Comparison of ENCODE assay signal across 8 cellular contexts in the genomic region with DNA sequence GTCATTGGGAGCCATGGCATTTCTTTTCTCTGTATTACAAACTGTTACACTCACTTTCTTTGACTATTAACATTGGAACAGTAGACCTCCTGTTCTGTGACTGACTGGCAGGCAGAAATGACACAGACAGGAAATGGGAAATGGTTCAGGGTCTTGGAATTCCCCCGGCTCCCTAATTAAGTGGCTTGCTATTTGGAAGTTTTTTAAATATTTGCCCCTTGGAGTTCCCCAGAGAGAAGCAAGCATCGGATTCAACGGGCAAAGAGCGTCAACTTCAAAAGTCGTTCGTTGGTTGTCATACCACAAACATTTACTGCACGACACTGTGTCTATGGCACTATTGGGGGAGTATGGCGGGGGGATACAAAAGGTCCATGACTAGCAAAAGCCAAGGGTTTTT. TPM values are rescaled to one million over a fixed set of nuclear protein-coding genes. Genes with fewer than 3 reads are reported as not detected.
DNase-seq lines count a peak whose midpoint lies in the region; ATAC-seq and TF ChIP-seq lines count a peak whose summit lies in the region.

No MANE protein-coding gene starts in this region.

- ATAC-seq in Right ventricle myocardium inferior (no peak), T-helper 17 cell (no peak), HG03521 (IDR thresholded peaks at IDR 0.05; ENCODE audit: unreplicated experiment) (no peak)

- H3K27ac ChIP-seq in left ventricle myocardium inferior (replicated peaks) (peak overlapping the region; percentile 97), esophagus muscularis mucosa (replicated peaks in 1 of 4) (peak overlapping the region; percentile 96 to 98 (median 98)), prostate gland (peak overlapping the region; percentile 98 to 100)

- TF ChIP-seq CTCF in left ventricle myocardium inferior (IDR thresholded peaks at IDR 0.05; ENCODE audit: borderline replicate concordance) (no peak), esophagus muscularis mucosa (IDR thresholded peaks at IDR 0.05) (no peak), prostate gland (IDR thresholded peaks at IDR 0.05) (no peak)

- H3K36me3 ChIP-seq in left ventricle myocardium inferior (peaks cover 13% of the 10 kb centered on the region), esophagus muscularis mucosa (peaks cover 0 to 9% (median 0%) of the 10 kb centered on the region in 4 donors), prostate gland (no peaks in the 10 kb centered on the region)

- no peaks in the 10 kb centered on the region for H3K27me3 Mint-ChIP-seq in T-helper 17 cell

- H3K27me3 ChIP-seq in left ventricle myocardium inferior (ENCODE audit: low read depth) = no peaks in the 10 kb centered on the region
- no peaks in the 10 kb centered on the region for H3K27me3 ChIP-seq in esophagus muscularis mucosa
- no peaks in the 10 kb centered on the region for H3K27me3 ChIP-seq in prostate gland (replicated peaks; ENCODE audit: insufficient read depth)

- TF ChIP-seq POLR2A in esophagus muscularis mucosa (IDR thresholded peaks at IDR 0.05; ENCODE audit: low read depth) (no peak), prostate gland (IDR thresholded peaks at IDR 0.05) (no peak)

- no peaks in the 10 kb centered on the region for H3K36me3 Mint-ChIP-seq in T-helper 17 cell (ENCODE audit: low read depth)

- TF ChIP-seq EP300 in esophagus muscularis mucosa (IDR thresholded peaks at IDR 0.05) = no peak

- peaks cover 41% of the 10 kb centered on the region for H3K4me1 Mint-ChIP-seq in T-helper 17 cell

- H3K9me3 ChIP-seq in left ventricle myocardium inferior (replicated peaks) = no peaks in the 10 kb centered on the region
- no peaks in the 10 kb centered on the region for H3K9me3 ChIP-seq in T-helper 17 cell (ENCODE audit: control insufficient read depth, low read length, poor library complexity, severe bottlenecking)
- no peaks in the 10 kb centered on the region for H3K9me3 ChIP-seq in esophagus muscularis mucosa
- no peaks in the 10 kb centered on the region for H3K9me3 ChIP-seq in prostate gland

- DNase-seq in left ventricle myocardium inferior (no peak), Right ventricle myocardium inferior (ENCODE audit: missing footprints) (no peak), T-helper 17 cell (peak in 1 of 3 donors; percentile 39), esophagus muscularis mucosa (ENCODE audit: extremely low spot score) (no peak), prostate gland (ENCODE audit: low spot score) (no peak), DMS53 treated with DMSO at 0.1 percent for 48 hours (lab: John Stamatoyannopoulos, UW; ENCODE audit: unreplicated experiment) (no peak)
- no peak for DNase-seq in activated CD4-positive, CD25-positive, alpha-beta regulatory T cell (lab: John Stamatoyannopoulos, UW)

- intact Hi-C loops in left ventricle myocardium inferior (cut with micrococcal nuclease) (no loop called here), Right ventricle myocardium inferior (cut with DNase I) (loop anchor here (2.0 kb wide), 2 partner anchors 27 to 57 kb away; no protein-coding TSS in a partner anchor), esophagus muscularis mucosa (cut with DNase I) (no loop called here), prostate gland (cut with DNase I) (loop anchor here (2.0 to 10.0 kb wide), 3 partner anchors 29 to 231 kb away; partner anchors contain the start of genes BIRC3 and YAP1)

- 25% methylated on average over 8 of the region's 8 CpGs for WGBS in esophagus muscularis mucosa
- 16% methylated on average over 8 of the region's 8 CpGs for WGBS in prostate gland

- H3K4me3 Mint-ChIP-seq in T-helper 17 cell = peak overlapping the region; percentile 97

- peaks cover 37% of the 10 kb centered on the region for H3K4me1 ChIP-seq in left ventricle myocardium inferior
- H3K4me1 ChIP-seq in esophagus muscularis mucosa = peaks cover 31 to 39% (median 38%) of the 10 kb centered on the region in 4 donors
- no peaks in the 10 kb centered on the region for H3K4me1 ChIP-seq in prostate gland (replicated peaks)

- H3K4me3 ChIP-seq in left ventricle myocardium inferior (peak overlapping the region; percentile 85), esophagus muscularis mucosa (peak overlapping the region; percentile 71 to 85 (median 78)), prostate gland (peak overlapping the region in 1 of 2 donors; percentile 89)

- H3K27ac Mint-ChIP-seq in T-helper 17 cell = peak overlapping the region; percentile 99

RNA-seq across cellular contexts. Expression of gene BIRC2, which starts 1.1 kb away (rescaled TPM):
- total RNA-seq in left ventricle myocardium inferior = 30.4 TPM
- 32.4 TPM for total RNA-seq in Right ventricle myocardium inferior
- 10 to 100 TPM; 76.6 to 77.9 TPM for total RNA-seq in T-helper 17 cell
- 10 to 100 TPM; 25.6 to 40.3 (median 33.5) TPM for total RNA-seq in esophagus muscularis mucosa
- total RNA-seq in prostate gland = 10 to 100 TPM; 48.7 to 54.5 TPM

RNA-seq across cellular contexts. Expression of gene BIRC3, which starts 28.6 kb away (rescaled TPM):
- 8.1 TPM for total RNA-seq in left ventricle myocardium inferior
- 10.6 TPM for total RNA-seq in Right ventricle myocardium inferior
- 100 to 1,000 TPM; 117 to 139 TPM for total RNA-seq in T-helper 17 cell
- total RNA-seq in esophagus muscularis mucosa = 10 to 100 TPM in 3 of 4 donors, 1 to 10 TPM in 1; 10.0 to 13.7 (median 11.0) TPM
- 1 to 10 TPM; 5.2 to 9.2 TPM for total RNA-seq in prostate gland

Comparison
In these comparisons a context has a peak if more than half of its experiments do, and no peak if none do; other contexts are left out.
1. intact Hi-C loops: an anchor here in Right ventricle myocardium inferior (2.0 kb wide) and prostate gland (2.0 to 10.0 kb wide); none called in left ventricle myocardium inferior and esophagus muscularis mucosa.
2. RNA of gene BIRC3, which starts 28.6 kb away (total RNA-seq): 117 to 139 TPM in T-helper 17 cell; 10.0 to 13.7 TPM in esophagus muscularis mucosa, 10.6 TPM in Right ventricle myocardium inferior (single experiment), 5.2 to 9.2 TPM in prostate gland and 8.1 TPM in left ventricle myocardium inferior (single experiment); every median in the first group is over 4 times any median in the second.
3. Peak in every context shown above with its lines, with median percentiles within 50 percentile points of each other: H3K27ac ChIP-seq.